In genomic region chr3:116059421-116060096, GRCh38 we compare ENCODE assay signal across 1 cellular context.
A peak's percentile ranks its signal among the peaks of the same experiment; 100 is the strongest.
TF ChIP-seq lines count a peak whose summit lies in the region.

No MANE protein-coding gene starts in this region.

TF ChIP-seq in K562, 482 proteins besides CTCF, POLR2A, EP300 and RAD21 (continued from another document):
- TF ChIP-seq PBX2 (CRISPR knock-in tag; IDR thresholded peaks at IDR 0.05; ENCODE audit: low read depth) (no peak), PBX2 (tag; conservative IDR thresholded peaks at IDR 0.05; ENCODE audit: low read depth) (peak; percentile 65), DPF2 (IDR thresholded peaks at IDR 0.05) (peak; percentile 18; the same call in 1 of the 2 replicates), NFE2 (IDR thresholded peaks at IDR 0.05; ENCODE audit: low read depth) (peak; percentile 55)
